ENCODE assay signal across 27 cellular contexts in the genomic region with DNA sequence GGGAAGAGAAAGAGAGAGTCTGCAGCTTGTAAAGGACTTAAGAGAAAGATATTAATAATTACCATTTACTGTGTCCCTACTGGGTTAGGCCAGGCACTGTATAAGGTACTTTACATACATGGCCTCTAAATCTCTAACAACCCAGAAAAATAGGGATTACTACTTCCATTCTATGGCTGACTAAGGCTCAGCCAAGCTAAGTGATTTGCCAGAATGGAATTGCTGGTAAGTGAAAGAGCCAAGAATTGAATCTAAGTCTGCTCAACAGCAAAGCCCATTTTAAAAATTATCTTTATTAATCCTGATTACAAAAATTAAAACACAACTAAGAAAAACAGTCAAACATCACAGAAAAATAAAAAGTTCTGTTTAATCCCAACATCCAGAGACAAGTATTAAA.
"Had no signal": no experiment of that assay in that cellular context is flagged by ENCODE, and none has a peak within 500 bp of the region (broad histone marks: within the 10 kb centered on the region; RNA-seq: fewer than 3 reads in every experiment).

No MANE protein-coding gene starts in this region.

- H3K27ac ChIP-seq: body of pancreas, esophagus muscularis mucosa, gastroesophageal sphincter, hepatocyte, pancreas, prostate gland, skin epidermis, upper lobe of right lung had no signal

- H3K27me3 Mint-ChIP-seq: activated B cell treated with CpG ODN at 0.5 μM for 24 hours; activated CD4-positive, alpha-beta T cell treated with anti-CD3 and anti-CD28 coated beads for 36 hours; activated T-cell treated with anti-CD3 and anti-CD28 coated beads, Interleukin-2, amount 50 U/mL, for 24 hours; activated T-helper 17 cell treated with anti-CD3 and anti-CD28 coated beads, Interleukin-2, amount 50 U/mL, for 72 hours; stimulated activated naive CD8-positive, alpha-beta T cell treated with anti-CD3 and anti-CD28 coated beads, Interleukin-15, amount 100 ng/mL, for 72 hours had no signal

- H3K4me3 Mint-ChIP-seq: activated B cell treated with CpG ODN at 0.5 μM for 24 hours; activated CD4-positive, alpha-beta T cell treated with anti-CD3 and anti-CD28 coated beads for 36 hours; activated T-cell treated with anti-CD3 and anti-CD28 coated beads, Interleukin-2, amount 50 U/mL, for 24 hours; stimulated activated effector memory CD8-positive, alpha-beta T cell treated with anti-CD3 and anti-CD28 coated beads, Interleukin-12 subunit alpha, Interleukin-12 subunit beta, amount 100 ng/mL, for 72 hours; stimulated activated naive CD8-positive, alpha-beta T cell treated with anti-CD3 and anti-CD28 coated beads, Interleukin-15, amount 100 ng/mL, for 72 hours had no signal

- H3K9me3 Mint-ChIP-seq: activated B cell treated with CpG ODN at 0.5 μM for 24 hours; activated T-cell treated with anti-CD3 and anti-CD28 coated beads, Interleukin-2, amount 50 U/mL, for 24 hours; activated T-helper 17 cell treated with anti-CD3 and anti-CD28 coated beads, Interleukin-2, amount 50 U/mL, for 72 hours; stimulated activated effector memory CD8-positive, alpha-beta T cell treated with anti-CD3 and anti-CD28 coated beads, Interleukin-12 subunit alpha, Interleukin-12 subunit beta, amount 100 ng/mL, for 72 hours; stimulated activated naive CD8-positive, alpha-beta T cell treated with anti-CD3 and anti-CD28 coated beads, Interleukin-15, amount 100 ng/mL, for 72 hours had no signal

- H3K27me3 ChIP-seq: body of pancreas, esophagus muscularis mucosa, gastroesophageal sphincter, hepatocyte, pancreas, upper lobe of right lung had no signal

- H3K9me3 ChIP-seq: body of pancreas, esophagus muscularis mucosa, gastroesophageal sphincter, pancreas, prostate gland, upper lobe of right lung had no signal

- DNase-seq: activated B cell treated with CpG ODN at 0.5 μM for 24 hours; activated CD4-positive, alpha-beta T cell treated with anti-CD3 and anti-CD28 coated beads for 36 hours; activated CD4-positive, alpha-beta T cell treated with anti-CD3 and anti-CD28 coated beads, Interleukin-2, amount 50 U/mL, for 4 hours; activated gamma-delta T cell treated with Interleukin-2 at 50 U/mL for 16 hours; activated naive CD4-positive, alpha-beta T cell treated with anti-CD3 and anti-CD28 coated beads, Interleukin-2, amount 50 U/mL, for 16 hours; activated T-cell treated with anti-CD3 and anti-CD28 coated beads, Interleukin-2, amount 50 U/mL, for 24 hours; body of pancreas; dermis blood vessel endothelial cell; effector CD4-positive, alpha-beta T cell; left cardiac atrium; left ventricle myocardium superior; nucleus accumbens; pancreas; retina; stimulated activated CD4-positive, alpha-beta T cell treated with anti-CD3 and anti-CD28 coated beads, Interleukin-12 subunit alpha, Interleukin-12 subunit beta, amount 100 ng/mL, for 4 hours; stimulated activated CD4-positive, alpha-beta T cell treated with anti-CD3 and anti-CD28 coated beads, Interleukin-4, amount 100 ng/mL, for 24 hours; stimulated activated naive CD8-positive, alpha-beta T cell treated with anti-CD3 and anti-CD28 coated beads, Interleukin-15, amount 100 ng/mL, for 72 hours; substantia nigra; upper lobe of right lung had no signal

- H3K4me1 Mint-ChIP-seq: activated B cell treated with CpG ODN at 0.5 μM for 24 hours had no signal

- H3K79me2 ChIP-seq: hepatocyte had no signal

- H3K4me3 ChIP-seq: body of pancreas, esophagus muscularis mucosa, gastroesophageal sphincter, hepatocyte, pancreas, prostate gland, skin epidermis, upper lobe of right lung had no signal

- H2AFZ ChIP-seq: hepatocyte had no signal

- ATAC-seq: activated CD4-positive, alpha-beta T cell treated with anti-CD3 and anti-CD28 coated beads for 36 hours; activated T-helper 17 cell treated with anti-CD3 and anti-CD28 coated beads, Interleukin-2, amount 50 U/mL, for 72 hours; body of pancreas; gastroesophageal sphincter; left cardiac atrium; left ventricle myocardium superior; pancreas; sciatic nerve; stimulated activated effector memory CD8-positive, alpha-beta T cell treated with anti-CD3 and anti-CD28 coated beads, Interleukin-12 subunit alpha, Interleukin-12 subunit beta, amount 100 ng/mL, for 72 hours; stimulated activated naive CD8-positive, alpha-beta T cell treated with anti-CD3 and anti-CD28 coated beads, Interleukin-15, amount 100 ng/mL, for 72 hours; upper lobe of right lung had no signal

- H3K36me3 ChIP-seq: prostate gland had no signal

- H3K4me1 ChIP-seq: body of pancreas, esophagus muscularis mucosa, gastroesophageal sphincter, pancreas, prostate gland, upper lobe of right lung had no signal

- H3K4me2 ChIP-seq: hepatocyte had no signal

- H3K27ac Mint-ChIP-seq: activated B cell treated with CpG ODN at 0.5 μM for 24 hours; activated CD4-positive, alpha-beta T cell treated with anti-CD3 and anti-CD28 coated beads for 36 hours; activated T-cell treated with anti-CD3 and anti-CD28 coated beads, Interleukin-2, amount 50 U/mL, for 24 hours; stimulated activated effector memory CD8-positive, alpha-beta T cell treated with anti-CD3 and anti-CD28 coated beads, Interleukin-12 subunit alpha, Interleukin-12 subunit beta, amount 100 ng/mL, for 72 hours; stimulated activated naive CD8-positive, alpha-beta T cell treated with anti-CD3 and anti-CD28 coated beads, Interleukin-15, amount 100 ng/mL, for 72 hours had no signal
